ENCODE assay signal across 21 cellular contexts in genomic region chr9:14193338-14193980, GRCh38.
A peak's percentile ranks its signal among the peaks of the same experiment; 100 is the strongest.
DNase-seq lines count a peak whose midpoint lies in the region; ATAC-seq, FAIRE-seq and TF ChIP-seq lines count a peak whose summit lies in the region.
"Had no signal": no experiment of that assay in that cellular context is flagged by ENCODE, and none has a peak within 500 bp of the region (broad histone marks: within the 10 kb centered on the region; RNA-seq: fewer than 3 reads in every experiment).

No MANE protein-coding gene starts in this region.

- intact Hi-C loops in endothelial cell of umbilical vein (cut with micrococcal nuclease), result loop anchor here (1.0 to 10.0 kb wide), 6 partner anchors 38 to 159 kb away; partner anchors contain the start of gene NFIB

- 56 to 64% methylated on average over 7 of the region's 7 CpGs for WGBS in upper lobe of left lung, 2 donors
- WGBS in mesendoderm (ENCODE audit: extremely low coverage, insufficient coverage, low lambda C conversion rate), result no CpG with 5 or more reads among the region's 7 CpGs

- no peaks in the 10 kb centered on the region for H4K20me1 ChIP-seq in endothelial cell of umbilical vein (replicated peaks; ENCODE audit: control insufficient read depth, extremely low read depth, insufficient read depth, low read length)
- H4K20me1 ChIP-seq: BLaER1 had no signal

- no peaks in the 10 kb centered on the region for H3K27me3 ChIP-seq in endothelial cell of umbilical vein (ENCODE audit: control insufficient read depth in 2 of 2, insufficient read depth in 2 of 2, low read length in 2 of 2)
- H3K27me3 ChIP-seq in upper lobe of left lung, result no peaks in the 10 kb centered on the region
- H3K27me3 ChIP-seq in mesendoderm (ENCODE audit: insufficient read depth, low read length, poor library complexity), result no peaks in the 10 kb centered on the region
- H3K27me3 ChIP-seq: BLaER1 had no signal

- H3K4me3 ChIP-seq in endothelial cell of umbilical vein (replicated peaks in 1 of 3; ENCODE audit: insufficient read depth in 1 of 3, low read depth in 1 of 3, low read length in 3 of 3) (peak overlapping the region in 2 of 3 experiments; percentile 21 to 55), upper lobe of left lung (no peak overlapping the region), mesendoderm (ENCODE audit: low read length) (no peak overlapping the region)
- H3K4me3 ChIP-seq: BLaER1, GM12878, HAP-1, K562 had no signal

- dilution Hi-C loops in endothelial cell of umbilical vein (cut with MboI; ENCODE audit: extremely low pct_ligation_motif_present, low sequenced_read_pairs), result no loop called here

- H3K4me1 Mint-ChIP-seq in nephron, result peaks cover 77% of the 10 kb centered on the region
- H3K4me1 Mint-ChIP-seq: CD14-positive monocyte; CD4-positive, alpha-beta memory T cell had no signal

- H3K27ac ChIP-seq in endothelial cell of umbilical vein (ENCODE audit: insufficient read depth, low read depth, low read length) (peak overlapping the region; percentile 97), upper lobe of left lung (no peak overlapping the region), mesendoderm (ENCODE audit: low read depth, low read length) (no peak overlapping the region)
- H3K27ac ChIP-seq: BLaER1, HL-60 had no signal

- no peaks in the 10 kb centered on the region for H3K36me3 Mint-ChIP-seq in nephron (ENCODE audit: low read depth)
- H3K36me3 Mint-ChIP-seq: CD14-positive monocyte; CD4-positive, alpha-beta memory T cell had no signal

- FAIRE-seq in H54 (lab: Jason Lieb, UNC) (peak; percentile 65), endothelial cell of umbilical vein (lab: Jason Lieb, UNC) (peak; percentile 70)
- FAIRE-seq: GM12878, H1, HTR-8/SVneo, K562 had no signal

- H3K4ac ChIP-seq in mesendoderm (ENCODE audit: low read depth, low read length), result no peak overlapping the region

- no peak for TF ChIP-seq EP300 in upper lobe of left lung (IDR thresholded peaks at IDR 0.05)

- no peak overlapping the region for H4K5ac ChIP-seq in mesendoderm (ENCODE audit: low read length)

- no peaks in the 10 kb centered on the region for H3K9me3 Mint-ChIP-seq in nephron
- H3K9me3 Mint-ChIP-seq: CD14-positive monocyte had no signal

- no peak overlapping the region for H2AK5ac ChIP-seq in mesendoderm (ENCODE audit: low read length)

- H3K79me2 ChIP-seq in endothelial cell of umbilical vein (ENCODE audit: control insufficient read depth, insufficient read depth, low read length), result peaks cover 87% of the 10 kb centered on the region
- H3K79me2 ChIP-seq in mesendoderm (ENCODE audit: control insufficient read depth, insufficient read depth, low read length), result no peaks in the 10 kb centered on the region

- POLR2A ChIA-PET in endothelial cell of umbilical vein (lab: Charles Lee), result no interaction called here

- peaks cover 64% of the 10 kb centered on the region for H3K4me1 ChIP-seq in endothelial cell of umbilical vein (ENCODE audit: control insufficient read depth, extremely low read depth, insufficient read depth, low read length)
- peaks cover 0 to 21% (median 4%) of the 10 kb centered on the region in 4 donors for H3K4me1 ChIP-seq in upper lobe of left lung
- no peaks in the 10 kb centered on the region for H3K4me1 ChIP-seq in mesendoderm (ENCODE audit: control insufficient read depth, low read depth, low read length)
- H3K4me1 ChIP-seq: HAP-1 had no signal

- H3K56ac ChIP-seq in mesendoderm (ENCODE audit: low read length), result no peak overlapping the region

- H3K9ac ChIP-seq in endothelial cell of umbilical vein (replicated peaks; ENCODE audit: extremely low read depth, insufficient read depth, low read length) (peak overlapping the region; percentile 94), mesendoderm (ENCODE audit: low read length) (no peak overlapping the region)
- H3K9ac ChIP-seq: BLaER1 had no signal

- H2BK5ac ChIP-seq in mesendoderm (ENCODE audit: low read length), result no peak overlapping the region

- no peaks in the 10 kb centered on the region for H3K79me1 ChIP-seq in mesendoderm (ENCODE audit: low read length)

- no peak overlapping the region for H3K23ac ChIP-seq in mesendoderm (ENCODE audit: low read length)

- no peaks in the 10 kb centered on the region for H3K27me3 Mint-ChIP-seq in nephron (ENCODE audit: low read depth)
- H3K27me3 Mint-ChIP-seq: CD4-positive, alpha-beta memory T cell had no signal

- no peaks in the 10 kb centered on the region for H3K9me1 ChIP-seq in endothelial cell of umbilical vein (replicated peaks; ENCODE audit: control insufficient read depth, extremely low read depth, insufficient read depth, low read length)

- no peak for DNase-seq in H54 (ENCODE audit: insufficient read length, low spot score)
- DNase-seq in NCI-H446 treated with DMSO at 0.1 percent for 48 hours (lab: John Stamatoyannopoulos, UW), result peak; percentile 98
- DNase-seq in endothelial cell of umbilical vein (ENCODE audit: low read depth, low spot score), result peak; percentile 90
- no peak for DNase-seq in DMS114 treated with DMSO at 0.1 percent for 48 hours (lab: John Stamatoyannopoulos, UW; ENCODE audit: unreplicated experiment)
- no peak for DNase-seq in upper lobe of left lung
- no peak for DNase-seq in mesendoderm
- DNase-seq: CD4-positive, alpha-beta memory T cell; DMS53; DND-41; EL; IMR-90 had no signal

- no peak for TF ChIP-seq CTCF in endothelial cell of umbilical vein (IDR thresholded peaks at IDR 0.05; ENCODE audit: extremely low read depth in 1 of 2, insufficient read depth in 1 of 2, low read depth in 1 of 2, low read length in 2 of 2)
- no peak for TF ChIP-seq CTCF in nephron (IDR thresholded peaks at IDR 0.05; ENCODE audit: unreplicated experiment in 3 of 3)
- no peak for TF ChIP-seq CTCF in upper lobe of left lung (IDR thresholded peaks at IDR 0.05)

- H3K9me3 ChIP-seq in endothelial cell of umbilical vein (replicated peaks; ENCODE audit: control insufficient read depth, insufficient read depth, low read length), result no peaks in the 10 kb centered on the region
- H3K9me3 ChIP-seq in upper lobe of left lung, result no peaks in the 10 kb centered on the region
- H3K9me3 ChIP-seq: BLaER1, HAP-1 had no signal

- H3K36me3 ChIP-seq in endothelial cell of umbilical vein (ENCODE audit: control insufficient read depth in 2 of 2, extremely low read depth in 1 of 2, insufficient read depth in 2 of 2, low read length in 2 of 2) (no peaks in the 10 kb centered on the region), upper lobe of left lung (no peaks in the 10 kb centered on the region), mesendoderm (ENCODE audit: control insufficient read depth, insufficient read depth, low read length) (no peaks in the 10 kb centered on the region)
- H3K36me3 ChIP-seq: BLaER1, HAP-1 had no signal

- no peak for ATAC-seq in GM21737 (IDR thresholded peaks at IDR 0.05; ENCODE audit: unreplicated experiment)
- no peak for ATAC-seq in upper lobe of left lung (ENCODE audit: low FRiP score in 2 of 2)
- ATAC-seq: GM12878, K562 had no signal

- no peak overlapping the region for H2AFZ ChIP-seq in endothelial cell of umbilical vein (ENCODE audit: low read depth, low read length)

- H2BK15ac ChIP-seq in mesendoderm (replicated peaks; ENCODE audit: low read depth), result no peak overlapping the region

- no peak for TF ChIP-seq POLR2A in H54 (IDR thresholded peaks at IDR 0.05; ENCODE audit: low read depth, low read length)
- no peak for TF ChIP-seq POLR2A in endothelial cell of umbilical vein (IDR thresholded peaks at IDR 0.05; ENCODE audit: low read depth, low read length)
- TF ChIP-seq POLR2A in upper lobe of left lung (IDR thresholded peaks at IDR 0.05), result no peak

- H3K4me2 ChIP-seq in endothelial cell of umbilical vein (ENCODE audit: insufficient read depth, low read length) (peak overlapping the region; percentile 95), mesendoderm (ENCODE audit: low read length) (no peak overlapping the region)
- H3K4me2 ChIP-seq: BLaER1 had no signal

- CTCF ChIA-PET in endothelial cell of umbilical vein (lab: Charles Lee), result interaction anchor here (2.3 kb wide), 1 partner anchor 10 kb away, joined by 7 read pairs; no protein-coding TSS in a partner anchor

- BruUV-seq in endothelial cell of umbilical vein (replicated peaks; lab: Mats Ljungman, UMichigan), result no TSS peak

- H2BK120ac ChIP-seq in mesendoderm (ENCODE audit: low read depth, low read length), result no peak overlapping the region

- H4K8ac ChIP-seq in mesendoderm (ENCODE audit: low read depth, low read length), result no peak overlapping the region

- no peak overlapping the region for H3K18ac ChIP-seq in mesendoderm (ENCODE audit: low read length)

- H3K27ac Mint-ChIP-seq in nephron, result peak overlapping the region in 2 of 3 experiments; percentile 14 to 39
- H3K27ac Mint-ChIP-seq: CD14-positive monocyte; CD4-positive, alpha-beta memory T cell had no signal

- H3K4me3 Mint-ChIP-seq in nephron, result peak overlapping the region in 1 of 3 experiments; percentile 2
- H3K4me3 Mint-ChIP-seq: CD14-positive monocyte; CD4-positive, alpha-beta memory T cell had no signal

TF ChIP-seq in endothelial cell of umbilical vein, 7 proteins besides CTCF, POLR2A, EP300 and RAD21:
- TF ChIP-seq MAX (IDR thresholded peaks at IDR 0.05; ENCODE audit: insufficient read depth, insufficient read length), result no peak
- no peak for TF ChIP-seq EZH2 (IDR thresholded peaks at IDR 0.05; ENCODE audit: borderline replicate concordance, low read depth, low read length, severe bottlenecking)
- no peak for TF ChIP-seq GATA2 (IDR thresholded peaks at IDR 0.05; ENCODE audit: insufficient read depth, insufficient read length, low read depth, low read length)
- TF ChIP-seq POLR2AphosphoS5 (IDR thresholded peaks at IDR 0.05; ENCODE audit: insufficient read depth, low read depth, low read length), result no peak
- TF ChIP-seq JUN (IDR thresholded peaks at IDR 0.05; ENCODE audit: borderline replicate concordance, insufficient read depth, insufficient read length, low read depth), result peak; percentile 94
- TF ChIP-seq MYC (IDR thresholded peaks at IDR 0.05; ENCODE audit: low read depth, low read length), result no peak
- peak; percentile 86 for TF ChIP-seq FOS (IDR thresholded peaks at IDR 0.05; ENCODE audit: borderline replicate concordance, insufficient read depth, low read length)

Comparison
In these comparisons a context has a peak if more than half of its experiments do, and no peak if none do; other contexts are left out.
1. DNase-seq: peak in NCI-H446 treated with DMSO at 0.1 percent for 48 hours (single experiment) and endothelial cell of umbilical vein (single experiment); none in H54 (single experiment), DMS114 treated with DMSO at 0.1 percent for 48 hours (single experiment), upper lobe of left lung (0 of 2) and mesendoderm (single experiment).
2. H3K4me3 ChIP-seq: peak in endothelial cell of umbilical vein (2 of 3); none in upper lobe of left lung (0 of 4) and mesendoderm (single experiment).